Comparison of ENCODE assay signal across 18 cellular contexts in the genomic region with DNA sequence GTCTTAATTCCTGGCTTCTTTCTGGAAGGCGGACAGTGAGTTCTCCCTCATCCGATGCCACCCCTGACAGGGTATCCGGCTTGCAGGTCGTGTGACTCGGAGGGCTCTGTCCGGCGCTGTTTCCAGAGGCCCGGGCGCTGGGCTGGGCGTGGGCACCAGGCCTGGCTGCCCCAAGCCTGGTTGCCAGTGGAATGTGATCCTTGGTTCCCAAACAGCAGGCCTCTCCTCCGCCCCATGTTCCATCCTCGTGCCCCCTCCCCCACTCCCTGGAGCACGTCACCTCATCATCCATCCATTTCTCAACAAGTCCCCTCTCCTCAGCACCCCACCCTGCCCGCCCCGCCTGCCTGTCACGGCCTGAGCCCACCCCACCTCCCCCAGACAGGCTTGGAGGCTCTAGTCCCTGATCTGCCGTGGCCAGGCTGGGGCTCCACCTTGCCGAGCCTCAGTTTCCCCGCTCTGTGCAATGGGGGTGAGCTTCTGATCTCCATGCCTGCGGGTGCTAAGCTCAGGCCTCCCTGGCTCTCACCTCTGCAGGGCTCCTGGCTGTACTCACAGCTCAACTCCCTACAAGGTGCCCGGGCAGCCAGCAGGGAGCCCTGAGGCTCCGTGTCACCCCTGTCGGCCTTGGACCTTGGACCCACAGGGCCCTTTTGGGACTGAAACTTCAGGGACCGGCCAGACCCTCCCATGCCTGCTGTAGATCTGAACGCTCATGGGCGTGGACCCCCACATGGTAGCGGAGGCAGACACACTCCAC. TPM values are rescaled to one million over a fixed set of nuclear protein-coding genes. Genes with fewer than 3 reads are reported as not detected.
A peak's percentile ranks its signal among the peaks of the same experiment; 100 is the strongest.
DNase-seq lines count a peak whose midpoint lies in the region; ATAC-seq and TF ChIP-seq lines count a peak whose summit lies in the region.
"Had no signal": no experiment of that assay in that cellular context is flagged by ENCODE, and none has a peak within 500 bp of the region (broad histone marks: within the 10 kb centered on the region; RNA-seq: fewer than 3 reads in every experiment).

No MANE protein-coding gene starts in this region.

- H3K4me1 ChIP-seq in CD8-positive, alpha-beta T cell (ENCODE audit: insufficient read depth, low read length): peaks cover 47% of the 10 kb centered on the region
- peaks cover 9% of the 10 kb centered on the region for H3K4me1 ChIP-seq in OCI-LY3 (ENCODE audit: low read length)
- H3K4me1 ChIP-seq in gastroesophageal sphincter: peaks cover 0 to 67% (median 32%) of the 10 kb centered on the region in 3 donors
- H3K4me1 ChIP-seq in thyroid gland: peaks cover 14 to 33% of the 10 kb centered on the region in 2 donors

- no peaks in the 10 kb centered on the region for H3K36me3 ChIP-seq in CD8-positive, alpha-beta T cell (ENCODE audit: insufficient read depth, low read length)
- no peaks in the 10 kb centered on the region for H3K36me3 ChIP-seq in OCI-LY3 (replicated peaks; ENCODE audit: low read depth, low read length)
- peaks cover 0 to 11% of the 10 kb centered on the region in 2 donors for H3K36me3 ChIP-seq in gastroesophageal sphincter
- no peaks in the 10 kb centered on the region for H3K36me3 ChIP-seq in thyroid gland

- peak overlapping the region; percentile 26 for H3K27ac ChIP-seq in CD8-positive, alpha-beta T cell (ENCODE audit: low read depth, low read length)
- no peak overlapping the region for H3K27ac ChIP-seq in OCI-LY3 (ENCODE audit: low read length)
- peak overlapping the region in 3 of 4 donors; percentile 78 to 86 (median 79) for H3K27ac ChIP-seq in gastroesophageal sphincter
- no peak overlapping the region for H3K27ac ChIP-seq in thyroid gland

- no peaks in the 10 kb centered on the region for H3K9me3 ChIP-seq in CD8-positive, alpha-beta T cell (ENCODE audit: low read length)
- H3K9me3 ChIP-seq in OCI-LY3 (ENCODE audit: insufficient read depth, low read length): no peaks in the 10 kb centered on the region
- H3K9me3 ChIP-seq in gastroesophageal sphincter: no peaks in the 10 kb centered on the region
- no peaks in the 10 kb centered on the region for H3K9me3 ChIP-seq in thyroid gland

- H3K27ac Mint-ChIP-seq in CD8-positive, alpha-beta T cell: no peak overlapping the region
- no peak overlapping the region for H3K27ac Mint-ChIP-seq in stimulated activated memory B cell treated with anti-CD40 and anti-IgM and Interleukin-4, amounts not matched to agents 10 μg/mL and 1 μg/mL and 100 μg/mL, for 72 hours
- H3K27ac Mint-ChIP-seq: IgD-negative memory B cell, WTC11 had no signal

- no peaks in the 10 kb centered on the region for H3K27me3 Mint-ChIP-seq in CD8-positive, alpha-beta T cell (ENCODE audit: low read depth)
- H3K27me3 Mint-ChIP-seq in stimulated activated memory B cell treated with anti-CD40 and anti-IgM and Interleukin-4, amounts not matched to agents 10 μg/mL and 1 μg/mL and 100 μg/mL, for 72 hours: peaks cover 18% of the 10 kb centered on the region

- TF ChIP-seq EP300 in gastroesophageal sphincter (IDR thresholded peaks at IDR 0.05): no peak

- no peak for ATAC-seq in CD8-positive, alpha-beta T cell
- no peak for ATAC-seq in gastroesophageal sphincter
- peak; percentile 29 for ATAC-seq in stimulated activated memory B cell treated with anti-CD40 and anti-IgM and Interleukin-4, amounts not matched to agents 10 μg/mL and 1 μg/mL and 100 μg/mL, for 72 hours
- ATAC-seq: HCT116, sciatic nerve, WTC11 had no signal

- TF ChIP-seq POLR2A in gastroesophageal sphincter (IDR thresholded peaks at IDR 0.05): no peak
- TF ChIP-seq POLR2A in thyroid gland (IDR thresholded peaks at IDR 0.05): no peak

- WGBS in gastroesophageal sphincter (ENCODE audit: low coverage in 1 of 2), 2 donors: 75 to 93% methylated on average over 3 to 4 of the region's 27 CpGs
- 77 to 80% methylated on average over 23 to 26 of the region's 27 CpGs for WGBS in thyroid gland, 2 donors

- H4K20me1 ChIP-seq in OCI-LY3 (ENCODE audit: insufficient read depth, low read length): no peaks in the 10 kb centered on the region

- H2AFZ ChIP-seq in OCI-LY3 (ENCODE audit: low read depth, low read length): peak overlapping the region; percentile 76; the same call in 1 of the 2 replicates

- no peaks in the 10 kb centered on the region for H3K9me3 Mint-ChIP-seq in CD8-positive, alpha-beta T cell
- peaks cover 4% of the 10 kb centered on the region for H3K9me3 Mint-ChIP-seq in stimulated activated memory B cell treated with anti-CD40 and anti-IgM and Interleukin-4, amounts not matched to agents 10 μg/mL and 1 μg/mL and 100 μg/mL, for 72 hours
- H3K9me3 Mint-ChIP-seq: IgD-negative memory B cell, WTC11 had no signal

- H3K27me3 ChIP-seq in CD8-positive, alpha-beta T cell (ENCODE audit: insufficient read depth, low read length): no peaks in the 10 kb centered on the region
- no peaks in the 10 kb centered on the region for H3K27me3 ChIP-seq in OCI-LY3 (ENCODE audit: low read depth, low read length)
- H3K27me3 ChIP-seq in gastroesophageal sphincter: no peaks in the 10 kb centered on the region
- peaks cover 13% of the 10 kb centered on the region for H3K27me3 ChIP-seq in thyroid gland

- POLR2A ChIA-PET in CD8-positive, alpha-beta T cell (lab: Charles Lee): interaction anchor here (1.2 to 1.4 kb wide), 3 partner anchors 17 to 50 kb away, joined by 5 read pairs; a partner anchor contains a TSS

- peak in 1 of 7 experiments; percentile 13 for DNase-seq in CD8-positive, alpha-beta T cell
- no peak for DNase-seq in NCI-H82 (lab: John Stamatoyannopoulos, UW)
- DNase-seq in kidney tubule cell (ENCODE audit: low spot score): no peak
- DNase-seq in thyroid gland: no peak
- no peak for DNase-seq in NCI-H526 (lab: John Stamatoyannopoulos, UW)
- DNase-seq: activated effector memory CD4-positive, alpha-beta T cell treated with anti-CD3 and anti-CD28 coated beads, Interleukin-2, amount 50 U/mL, for 16 hours; anterior cingulate cortex; hippocampal formation; midbrain; NCI-H187 treated with DMSO at 0.1 percent for 48 hours; NCI-H446 treated with DMSO at 0.1 percent for 48 hours had no signal

- H3K4me1 Mint-ChIP-seq in CD8-positive, alpha-beta T cell (ENCODE audit: low read depth): peaks cover 15% of the 10 kb centered on the region
- H3K4me1 Mint-ChIP-seq in stimulated activated memory B cell treated with anti-CD40 and anti-IgM and Interleukin-4, amounts not matched to agents 10 μg/mL and 1 μg/mL and 100 μg/mL, for 72 hours: peaks cover 15% of the 10 kb centered on the region

- H3K79me2 ChIP-seq in OCI-LY3 (ENCODE audit: low read length): no peaks in the 10 kb centered on the region

- peaks cover 2% of the 10 kb centered on the region for H3K36me3 Mint-ChIP-seq in CD8-positive, alpha-beta T cell
- no peaks in the 10 kb centered on the region for H3K36me3 Mint-ChIP-seq in stimulated activated memory B cell treated with anti-CD40 and anti-IgM and Interleukin-4, amounts not matched to agents 10 μg/mL and 1 μg/mL and 100 μg/mL, for 72 hours
- H3K36me3 Mint-ChIP-seq: WTC11 had no signal

- peak overlapping the region; percentile 20 for H3K4me3 ChIP-seq in CD8-positive, alpha-beta T cell (ENCODE audit: low read depth, low read length)
- H3K4me3 ChIP-seq in OCI-LY3 (ENCODE audit: low read length) (peak overlapping the region; percentile 24), gastroesophageal sphincter (peak overlapping the region in 1 of 2 donors; percentile 76), thyroid gland (replicated peaks in 1 of 3) (no peak overlapping the region)

- intact Hi-C loops in CD8-positive, alpha-beta T cell (cut with DNase I, micrococcal nuclease): no loop called here
- intact Hi-C loops in thyroid gland (cut with DNase I): no loop called here

- no peak overlapping the region for H3K4me3 Mint-ChIP-seq in CD8-positive, alpha-beta T cell
- no peak overlapping the region for H3K4me3 Mint-ChIP-seq in stimulated activated memory B cell treated with anti-CD40 and anti-IgM and Interleukin-4, amounts not matched to agents 10 μg/mL and 1 μg/mL and 100 μg/mL, for 72 hours
- H3K4me3 Mint-ChIP-seq: IgD-negative memory B cell, WTC11 had no signal

- H3K4me2 ChIP-seq in OCI-LY3 (ENCODE audit: low read length): peak overlapping the region; percentile 50

- no peak for TF ChIP-seq CTCF in CD8-positive, alpha-beta T cell (IDR thresholded peaks at IDR 0.05)
- TF ChIP-seq CTCF in OCI-LY3 (IDR thresholded peaks at IDR 0.05; ENCODE audit: low read depth, low read length): no peak
- TF ChIP-seq CTCF in gastroesophageal sphincter (IDR thresholded peaks at IDR 0.05): no peak
- TF ChIP-seq CTCF in thyroid gland (IDR thresholded peaks at IDR 0.05): no peak

- CTCF ChIA-PET in CD8-positive, alpha-beta T cell (lab: Charles Lee): interaction anchor here (0.8 to 2.1 kb wide), 5 partner anchors 14 to 58 kb away, joined by 3 to 5 read pairs (median 4); no protein-coding TSS in a partner anchor

- H3K9ac ChIP-seq in OCI-LY3 (ENCODE audit: low read length): 0 out of 2 replicates have a peak overlapping the region, but pooled peaks have one; percentile 6

RNA-seq across cellular contexts. Expression of a gene that starts 2.3 kb away (rescaled TPM):
- total RNA-seq in CD8-positive, alpha-beta T cell: 1 to 10 TPM; 2.3 to 2.6 TPM
- 10 to 100 TPM in 1 of 4 donors, 1 to 10 TPM in 3; 1.4 to 14.9 (median 4.5) TPM for total RNA-seq in gastroesophageal sphincter
- total RNA-seq in thyroid gland: 1 to 10 TPM in 3 of 4 donors, under 1 TPM in 1; 0.40 to 2.1 (median 1.3) TPM

RNA-seq across cellular contexts. Expression of a gene that starts 19.1 kb away (rescaled TPM):
- under 1 TPM; 0.19 to 0.49 TPM for total RNA-seq in CD8-positive, alpha-beta T cell
- total RNA-seq in gastroesophageal sphincter: 10 to 100 TPM in 1 of 4 donors, 1 to 10 TPM in 2, under 1 TPM in 1; 0.94 to 16.8 (median 2.1) TPM
- total RNA-seq in thyroid gland: 1 to 10 TPM in 2 of 4 donors, under 1 TPM in 2; 0.78 to 2.2 (median 0.97) TPM

RNA-seq across cellular contexts. Expression of a gene that starts 22.2 kb away (rescaled TPM):
- total RNA-seq in CD8-positive, alpha-beta T cell: 10 to 100 TPM; 32.5 to 33.0 TPM
- total RNA-seq in gastroesophageal sphincter (10 to 100 TPM; 20.3 to 34.2 (median 28.6) TPM), thyroid gland (10 to 100 TPM; 18.8 to 30.6 (median 24.5) TPM)

RNA-seq across cellular contexts. Expression of a gene that starts 31.7 kb away (rescaled TPM):
- total RNA-seq in CD8-positive, alpha-beta T cell: 10 to 100 TPM; 32.3 to 37.8 TPM
- total RNA-seq in gastroesophageal sphincter (100 to 1,000 TPM; 106 to 203 (median 154) TPM), thyroid gland (100 to 1,000 TPM in 2 of 4 donors, 10 to 100 TPM in 2; 93.3 to 160 (median 105) TPM)

RNA-seq across cellular contexts. Expression of a gene that starts 47.0 kb away (rescaled TPM):
- 10 to 100 TPM; 42.3 to 42.7 TPM for total RNA-seq in CD8-positive, alpha-beta T cell
- 10 to 100 TPM; 22.1 to 94.1 (median 42.2) TPM for total RNA-seq in gastroesophageal sphincter
- 10 to 100 TPM; 36.4 to 90.9 (median 66.7) TPM for total RNA-seq in thyroid gland

Comparison
In these comparisons a context has a peak if more than half of its experiments do, and no peak if none do; other contexts are left out.
1. H3K27ac ChIP-seq: peak in CD8-positive, alpha-beta T cell (single experiment) and gastroesophageal sphincter (3 of 4); none in OCI-LY3 (single experiment) and thyroid gland (0 of 3).
2. H3K4me3 ChIP-seq: peak in CD8-positive, alpha-beta T cell (single experiment) and OCI-LY3 (single experiment); none in thyroid gland (0 of 3).